Comparison of ENCODE assay signal across 1 cellular context in the genomic region with DNA sequence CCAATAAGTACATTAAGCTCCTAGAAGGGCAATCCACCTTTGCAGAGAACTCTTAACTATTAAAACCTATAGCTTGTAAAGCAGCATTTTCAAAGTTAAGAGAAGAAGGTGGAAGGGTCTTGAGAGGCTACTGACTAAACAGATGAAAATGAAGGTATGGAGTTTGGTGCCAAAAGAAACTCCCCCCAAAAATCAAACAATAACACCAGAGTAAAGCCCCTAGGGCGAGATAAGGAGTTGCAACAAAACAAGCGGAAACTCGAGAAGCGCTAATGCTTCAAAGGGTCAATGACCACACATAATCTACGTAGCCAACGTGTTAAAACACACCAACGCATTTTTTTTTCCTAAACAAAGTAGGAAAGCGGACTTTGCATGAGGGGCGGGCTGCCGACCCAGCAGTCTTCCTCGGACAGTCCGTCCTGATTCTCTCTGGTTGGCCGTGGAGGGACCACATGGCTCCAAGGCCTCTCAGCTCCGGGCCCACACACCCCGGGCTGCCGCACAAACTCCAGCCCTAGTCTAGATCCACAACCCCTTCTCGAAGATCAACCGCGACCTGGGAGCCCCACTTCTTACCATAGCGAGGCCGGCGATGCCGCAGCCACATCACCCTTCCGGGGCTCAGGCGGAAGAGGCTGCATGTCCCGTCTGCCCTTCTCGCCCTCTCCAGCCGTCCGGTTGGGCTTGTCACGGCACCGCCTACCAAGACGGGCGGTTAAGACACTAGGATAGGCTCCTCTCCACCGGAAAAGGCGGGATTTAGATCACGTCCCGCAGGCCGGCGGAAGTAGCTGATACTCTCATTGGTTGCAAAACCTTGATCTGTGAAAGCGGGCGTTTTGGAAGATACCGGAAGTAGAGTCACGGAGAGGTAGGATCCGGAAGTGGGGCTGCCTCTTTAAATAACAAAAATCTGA.
TF ChIP-seq lines count a peak whose summit lies in the region.

A gene with protein sequence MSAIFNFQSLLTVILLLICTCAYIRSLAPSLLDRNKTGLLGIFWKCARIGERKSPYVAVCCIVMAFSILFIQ (minus strand): TSS at position 653 of the 920 bp plus-strand sequence. CDS start 71 bp downstream, at position 582.
A gene (plus strand): TSS at position 806 of the 920 bp plus-strand sequence. CDS start 27,373 bp downstream, outside the sequence.

TF ChIP-seq in K562, 482 proteins besides CTCF, POLR2A, EP300 and RAD21 (continued from another document and continues in another):
- TF ChIP-seq, protein P1, sequence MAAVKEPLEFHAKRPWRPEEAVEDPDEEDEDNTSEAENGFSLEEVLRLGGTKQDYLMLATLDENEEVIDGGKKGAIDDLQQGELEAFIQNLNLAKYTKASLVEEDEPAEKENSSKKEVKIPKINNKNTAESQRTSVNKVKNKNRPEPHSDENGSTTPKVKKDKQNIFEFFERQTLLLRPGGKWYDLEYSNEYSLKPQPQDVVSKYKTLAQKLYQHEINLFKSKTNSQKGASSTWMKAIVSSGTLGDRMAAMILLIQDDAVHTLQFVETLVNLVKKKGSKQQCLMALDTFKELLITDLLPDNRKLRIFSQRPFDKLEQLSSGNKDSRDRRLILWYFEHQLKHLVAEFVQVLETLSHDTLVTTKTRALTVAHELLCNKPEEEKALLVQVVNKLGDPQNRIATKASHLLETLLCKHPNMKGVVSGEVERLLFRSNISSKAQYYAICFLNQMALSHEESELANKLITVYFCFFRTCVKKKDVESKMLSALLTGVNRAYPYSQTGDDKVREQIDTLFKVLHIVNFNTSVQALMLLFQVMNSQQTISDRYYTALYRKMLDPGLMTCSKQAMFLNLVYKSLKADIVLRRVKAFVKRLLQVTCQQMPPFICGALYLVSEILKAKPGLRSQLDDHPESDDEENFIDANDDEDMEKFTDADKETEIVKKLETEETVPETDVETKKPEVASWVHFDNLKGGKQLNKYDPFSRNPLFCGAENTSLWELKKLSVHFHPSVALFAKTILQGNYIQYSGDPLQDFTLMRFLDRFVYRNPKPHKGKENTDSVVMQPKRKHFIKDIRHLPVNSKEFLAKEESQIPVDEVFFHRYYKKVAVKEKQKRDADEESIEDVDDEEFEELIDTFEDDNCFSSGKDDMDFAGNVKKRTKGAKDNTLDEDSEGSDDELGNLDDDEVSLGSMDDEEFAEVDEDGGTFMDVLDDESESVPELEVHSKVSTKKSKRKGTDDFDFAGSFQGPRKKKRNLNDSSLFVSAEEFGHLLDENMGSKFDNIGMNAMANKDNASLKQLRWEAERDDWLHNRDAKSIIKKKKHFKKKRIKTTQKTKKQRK (IDR thresholded peaks at IDR 0.05; ENCODE audit: borderline replicate concordance, low read depth, low read length), result peak; percentile 65; the same call in 1 of the 2 replicates
- peak; percentile 84 for TF ChIP-seq CREM (IDR thresholded peaks at IDR 0.05; ENCODE audit: low read depth)
- TF ChIP-seq SP2 (IDR thresholded peaks at IDR 0.05; ENCODE audit: extremely low read depth, low read depth, low read length, poor library complexity, severe bottlenecking), result peak; percentile 41
- TF ChIP-seq RBBP5 (IDR thresholded peaks at IDR 0.05; ENCODE audit: borderline replicate concordance, insufficient read depth, low read length, poor library complexity, severe bottlenecking), result peak; percentile 95
- TF ChIP-seq, protein P2, sequence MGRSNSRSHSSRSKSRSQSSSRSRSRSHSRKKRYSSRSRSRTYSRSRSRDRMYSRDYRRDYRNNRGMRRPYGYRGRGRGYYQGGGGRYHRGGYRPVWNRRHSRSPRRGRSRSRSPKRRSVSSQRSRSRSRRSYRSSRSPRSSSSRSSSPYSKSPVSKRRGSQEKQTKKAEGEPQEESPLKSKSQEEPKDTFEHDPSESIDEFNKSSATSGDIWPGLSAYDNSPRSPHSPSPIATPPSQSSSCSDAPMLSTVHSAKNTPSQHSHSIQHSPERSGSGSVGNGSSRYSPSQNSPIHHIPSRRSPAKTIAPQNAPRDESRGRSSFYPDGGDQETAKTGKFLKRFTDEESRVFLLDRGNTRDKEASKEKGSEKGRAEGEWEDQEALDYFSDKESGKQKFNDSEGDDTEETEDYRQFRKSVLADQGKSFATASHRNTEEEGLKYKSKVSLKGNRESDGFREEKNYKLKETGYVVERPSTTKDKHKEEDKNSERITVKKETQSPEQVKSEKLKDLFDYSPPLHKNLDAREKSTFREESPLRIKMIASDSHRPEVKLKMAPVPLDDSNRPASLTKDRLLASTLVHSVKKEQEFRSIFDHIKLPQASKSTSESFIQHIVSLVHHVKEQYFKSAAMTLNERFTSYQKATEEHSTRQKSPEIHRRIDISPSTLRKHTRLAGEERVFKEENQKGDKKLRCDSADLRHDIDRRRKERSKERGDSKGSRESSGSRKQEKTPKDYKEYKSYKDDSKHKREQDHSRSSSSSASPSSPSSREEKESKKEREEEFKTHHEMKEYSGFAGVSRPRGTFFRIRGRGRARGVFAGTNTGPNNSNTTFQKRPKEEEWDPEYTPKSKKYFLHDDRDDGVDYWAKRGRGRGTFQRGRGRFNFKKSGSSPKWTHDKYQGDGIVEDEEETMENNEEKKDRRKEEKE (IDR thresholded peaks at IDR 0.05; ENCODE audit: borderline replicate concordance in 1 of 2, control insufficient read depth in 1 of 2, low read depth in 2 of 2, low read length in 1 of 2), result no peak
- peak; percentile 21; the same call in 1 of the 2 replicates for TF ChIP-seq CTBP1 (IDR thresholded peaks at IDR 0.05; ENCODE audit: borderline replicate concordance)
- TF ChIP-seq HDAC1 (IDR thresholded peaks at IDR 0.05), result peak in 1 of 2 experiments; percentile 90; a peak in 2 of 4 replicates
- TF ChIP-seq PHF8 (IDR thresholded peaks at IDR 0.05; ENCODE audit: borderline replicate concordance, low read length), result peak; percentile 94
- 0 out of 2 replicates have a peak, but pooled peaks have one; percentile 48 for TF ChIP-seq NR2C1 (IDR thresholded peaks at IDR 0.05)
- TF ChIP-seq NR2C1 (tag; IDR thresholded peaks at IDR 0.05), result no peak
- TF ChIP-seq TSC22D4 (tag; IDR thresholded peaks at IDR 0.05), result no peak
- TF ChIP-seq ERF (CRISPR knock-in tag; IDR thresholded peaks at IDR 0.05), result peak; percentile 66; the same call in 1 of the 2 replicates
- peak; percentile 13 for TF ChIP-seq SAP30 (IDR thresholded peaks at IDR 0.05; ENCODE audit: borderline replicate concordance, insufficient read depth, low read depth, low read length, poor library complexity, severe bottlenecking)
- TF ChIP-seq TAF9B (IDR thresholded peaks at IDR 0.05; ENCODE audit: partially characterized antibody), result peak; percentile 83
- TF ChIP-seq ETV6 (IDR thresholded peaks at IDR 0.05; ENCODE audit: borderline replicate concordance in 1 of 2, low read depth in 2 of 2, low read length in 1 of 2), result peak; percentile 17 to 47; a peak in 2 of 4 replicates
- TF ChIP-seq ETV6 (CRISPR knock-in tag; IDR thresholded peaks at IDR 0.05; ENCODE audit: borderline replicate concordance), result no peak
- no peak for TF ChIP-seq MIER1 (IDR thresholded peaks at IDR 0.05; ENCODE audit: low read depth)
- peak; percentile 41; the same call in 1 of the 2 replicates for TF ChIP-seq ZBTB17 (CRISPR knock-in tag; IDR thresholded peaks at IDR 0.05)
- peak; percentile 34; the same call in 1 of the 2 replicates for TF ChIP-seq NFIC (IDR thresholded peaks at IDR 0.05)
- TF ChIP-seq, protein P3, sequence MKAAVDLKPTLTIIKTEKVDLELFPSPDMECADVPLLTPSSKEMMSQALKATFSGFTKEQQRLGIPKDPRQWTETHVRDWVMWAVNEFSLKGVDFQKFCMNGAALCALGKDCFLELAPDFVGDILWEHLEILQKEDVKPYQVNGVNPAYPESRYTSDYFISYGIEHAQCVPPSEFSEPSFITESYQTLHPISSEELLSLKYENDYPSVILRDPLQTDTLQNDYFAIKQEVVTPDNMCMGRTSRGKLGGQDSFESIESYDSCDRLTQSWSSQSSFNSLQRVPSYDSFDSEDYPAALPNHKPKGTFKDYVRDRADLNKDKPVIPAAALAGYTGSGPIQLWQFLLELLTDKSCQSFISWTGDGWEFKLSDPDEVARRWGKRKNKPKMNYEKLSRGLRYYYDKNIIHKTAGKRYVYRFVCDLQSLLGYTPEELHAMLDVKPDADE (conservative IDR thresholded peaks at IDR 0.05; ENCODE audit: control insufficient read depth, low read depth, low read length), result peak; percentile 35; the same call in 1 of the 2 replicates
- no peak for TF ChIP-seq NELFE (IDR thresholded peaks at IDR 0.05; ENCODE audit: insufficient read depth, insufficient read length)
- TF ChIP-seq HNRNPK (IDR thresholded peaks at IDR 0.05; ENCODE audit: low read depth, low read length, poor library complexity, severe bottlenecking), result no peak
- peak; percentile 10 for TF ChIP-seq RBM22 (IDR thresholded peaks at IDR 0.05; ENCODE audit: low read depth, low read length, poor library complexity, severe bottlenecking)
- TF ChIP-seq NEUROD1 (IDR thresholded peaks at IDR 0.05; ENCODE audit: borderline replicate concordance, low read depth, low read length, partially characterized antibody), result peak; percentile 46
- peak; percentile 72 for TF ChIP-seq FOS (IDR thresholded peaks at IDR 0.05; ENCODE audit: extremely low read depth, insufficient read length)
- peak; percentile 94 for TF ChIP-seq KDM5B (IDR thresholded peaks at IDR 0.05; ENCODE audit: insufficient replicate concordance, low read depth, low read length)
- no peak for TF ChIP-seq KHSRP (IDR thresholded peaks at IDR 0.05)
- TF ChIP-seq, protein P4, sequence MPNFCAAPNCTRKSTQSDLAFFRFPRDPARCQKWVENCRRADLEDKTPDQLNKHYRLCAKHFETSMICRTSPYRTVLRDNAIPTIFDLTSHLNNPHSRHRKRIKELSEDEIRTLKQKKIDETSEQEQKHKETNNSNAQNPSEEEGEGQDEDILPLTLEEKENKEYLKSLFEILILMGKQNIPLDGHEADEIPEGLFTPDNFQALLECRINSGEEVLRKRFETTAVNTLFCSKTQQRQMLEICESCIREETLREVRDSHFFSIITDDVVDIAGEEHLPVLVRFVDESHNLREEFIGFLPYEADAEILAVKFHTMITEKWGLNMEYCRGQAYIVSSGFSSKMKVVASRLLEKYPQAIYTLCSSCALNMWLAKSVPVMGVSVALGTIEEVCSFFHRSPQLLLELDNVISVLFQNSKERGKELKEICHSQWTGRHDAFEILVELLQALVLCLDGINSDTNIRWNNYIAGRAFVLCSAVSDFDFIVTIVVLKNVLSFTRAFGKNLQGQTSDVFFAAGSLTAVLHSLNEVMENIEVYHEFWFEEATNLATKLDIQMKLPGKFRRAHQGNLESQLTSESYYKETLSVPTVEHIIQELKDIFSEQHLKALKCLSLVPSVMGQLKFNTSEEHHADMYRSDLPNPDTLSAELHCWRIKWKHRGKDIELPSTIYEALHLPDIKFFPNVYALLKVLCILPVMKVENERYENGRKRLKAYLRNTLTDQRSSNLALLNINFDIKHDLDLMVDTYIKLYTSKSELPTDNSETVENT (CRISPR knock-in tag; IDR thresholded peaks at IDR 0.05), result peak; percentile 87
- TF ChIP-seq C11orf30 (IDR thresholded peaks at IDR 0.05; ENCODE audit: low read depth), result peak; percentile 61
- TF ChIP-seq STAG1 (CRISPR knock-in tag; IDR thresholded peaks at IDR 0.05; ENCODE audit: borderline replicate concordance), result no peak
- TF ChIP-seq TRIM28 (IDR thresholded peaks at IDR 0.05), result no peak
- TF ChIP-seq GABPA (tag; conservative IDR thresholded peaks at IDR 0.05; ENCODE audit: low read depth), result peak; percentile 98
- TF ChIP-seq, protein P5, sequence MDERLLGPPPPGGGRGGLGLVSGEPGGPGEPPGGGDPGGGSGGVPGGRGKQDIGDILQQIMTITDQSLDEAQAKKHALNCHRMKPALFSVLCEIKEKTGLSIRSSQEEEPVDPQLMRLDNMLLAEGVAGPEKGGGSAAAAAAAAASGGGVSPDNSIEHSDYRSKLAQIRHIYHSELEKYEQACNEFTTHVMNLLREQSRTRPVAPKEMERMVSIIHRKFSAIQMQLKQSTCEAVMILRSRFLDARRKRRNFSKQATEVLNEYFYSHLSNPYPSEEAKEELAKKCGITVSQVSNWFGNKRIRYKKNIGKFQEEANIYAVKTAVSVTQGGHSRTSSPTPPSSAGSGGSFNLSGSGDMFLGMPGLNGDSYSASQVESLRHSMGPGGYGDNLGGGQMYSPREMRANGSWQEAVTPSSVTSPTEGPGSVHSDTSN (CRISPR knock-in tag; IDR thresholded peaks at IDR 0.05; ENCODE audit: low read depth), result no peak
- TF ChIP-seq, protein P5 (tag; conservative IDR thresholded peaks at IDR 0.05; ENCODE audit: low read depth), result peak; percentile 69
- TF ChIP-seq POLR2G (IDR thresholded peaks at IDR 0.05; ENCODE audit: low read depth, low read length), result peak; percentile 99
- TF ChIP-seq YY1 (IDR thresholded peaks at IDR 0.05; ENCODE audit: borderline replicate concordance in 1 of 3, control insufficient read depth in 1 of 3, extremely low read depth in 1 of 3, insufficient read depth in 3 of 3, insufficient read length in 1 of 3, insufficient replicate concordance in 2 of 3, low read depth in 1 of 3, low read length in 2 of 3), result peak in 2 of 3 experiments; percentile 68 to 84
- 0 out of 2 replicates have a peak, but pooled peaks have one; percentile 31 for TF ChIP-seq NBN (IDR thresholded peaks at IDR 0.05; ENCODE audit: low read depth)
- TF ChIP-seq TAF7 (tag; IDR thresholded peaks at IDR 0.05), result peak; percentile 65; the same call in 1 of the 2 replicates
- TF ChIP-seq SMAD1 (IDR thresholded peaks at IDR 0.05; ENCODE audit: low read depth, low read length, partially characterized antibody), result peak; percentile 29
- no peak for TF ChIP-seq GTF2A2 (tag; IDR thresholded peaks at IDR 0.05)
- no peak for TF ChIP-seq MTA2 (IDR thresholded peaks at IDR 0.05; ENCODE audit: low read depth)
- no peak for TF ChIP-seq ZNF232 (CRISPR knock-in tag; IDR thresholded peaks at IDR 0.05)
- TF ChIP-seq, protein P6, sequence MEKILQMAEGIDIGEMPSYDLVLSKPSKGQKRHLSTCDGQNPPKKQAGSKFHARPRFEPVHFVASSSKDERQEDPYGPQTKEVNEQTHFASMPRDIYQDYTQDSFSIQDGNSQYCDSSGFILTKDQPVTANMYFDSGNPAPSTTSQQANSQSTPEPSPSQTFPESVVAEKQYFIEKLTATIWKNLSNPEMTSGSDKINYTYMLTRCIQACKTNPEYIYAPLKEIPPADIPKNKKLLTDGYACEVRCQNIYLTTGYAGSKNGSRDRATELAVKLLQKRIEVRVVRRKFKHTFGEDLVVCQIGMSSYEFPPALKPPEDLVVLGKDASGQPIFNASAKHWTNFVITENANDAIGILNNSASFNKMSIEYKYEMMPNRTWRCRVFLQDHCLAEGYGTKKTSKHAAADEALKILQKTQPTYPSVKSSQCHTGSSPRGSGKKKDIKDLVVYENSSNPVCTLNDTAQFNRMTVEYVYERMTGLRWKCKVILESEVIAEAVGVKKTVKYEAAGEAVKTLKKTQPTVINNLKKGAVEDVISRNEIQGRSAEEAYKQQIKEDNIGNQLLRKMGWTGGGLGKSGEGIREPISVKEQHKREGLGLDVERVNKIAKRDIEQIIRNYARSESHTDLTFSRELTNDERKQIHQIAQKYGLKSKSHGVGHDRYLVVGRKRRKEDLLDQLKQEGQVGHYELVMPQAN (IDR thresholded peaks at IDR 0.05; ENCODE audit: borderline replicate concordance), result peak; percentile 90
- peak; percentile 93 for TF ChIP-seq POLR2AphosphoS5 (IDR thresholded peaks at IDR 0.05; ENCODE audit: control insufficient read depth, insufficient read depth, low read depth, low read length)
